ENCODE assay signal across 15 cellular contexts in the genomic region with DNA sequence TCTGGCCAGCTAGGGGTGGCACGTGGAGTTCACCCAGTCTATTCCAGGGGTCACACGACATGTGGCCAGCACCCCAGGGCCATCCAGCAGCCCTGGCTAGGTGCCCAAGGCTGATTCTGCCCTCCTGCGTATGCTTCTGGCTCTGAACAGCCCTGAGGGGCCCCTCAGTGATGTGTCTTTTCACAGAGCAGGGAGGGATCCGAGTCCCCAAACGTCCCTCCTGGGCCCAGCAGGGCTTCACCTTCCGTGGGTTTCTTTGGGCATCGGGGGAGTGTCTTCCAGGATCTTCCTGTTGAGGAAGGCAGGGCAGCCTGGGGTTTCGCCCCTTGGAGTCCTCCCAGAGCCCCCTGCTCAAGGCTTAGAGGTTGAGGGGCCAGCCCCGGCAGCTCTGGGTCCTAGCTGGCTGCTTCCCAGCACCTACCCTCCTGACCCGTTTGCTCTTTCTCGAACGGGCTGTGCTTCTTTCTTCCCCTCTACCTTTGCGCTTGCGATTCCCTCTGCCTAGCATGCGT.
DNase-seq lines count a peak whose midpoint lies in the region; ATAC-seq, FAIRE-seq and TF ChIP-seq lines count a peak whose summit lies in the region.
"Had no signal": no experiment of that assay in that cellular context is flagged by ENCODE, and none has a peak within 500 bp of the region (broad histone marks: within the 10 kb centered on the region; RNA-seq: fewer than 3 reads in every experiment).

No MANE protein-coding gene starts in this region.

- no peak overlapping the region for H3K4me3 ChIP-seq in GM12878
- H3K4me3 ChIP-seq in neural progenitor cell: no peak overlapping the region

- POLR2A ChIA-PET in GM12878 (lab: Charles Lee): interaction anchor here (0.6 kb wide), 1 partner anchor 37 kb away, joined by 9 read pairs; no protein-coding TSS in a partner anchor

- H3K27me3 Mint-ChIP-seq in neural progenitor cell (ENCODE audit: insufficient read depth, low read depth): peaks cover 8% of the 10 kb centered on the region

- H4K20me1 ChIP-seq in GM12878 (ENCODE audit: control insufficient read depth, insufficient read depth) (no peaks in the 10 kb centered on the region), neural progenitor cell (ENCODE audit: low read depth) (no peaks in the 10 kb centered on the region)

- SMC1A ChIA-PET in GM12878 (lab: Charles Lee; ENCODE audit: uncharacterized antibody, unreplicated experiment): no interaction called here

- ATAC-seq in left ventricle myocardium superior: no peak
- no peak for ATAC-seq in Right ventricle myocardium superior (ENCODE audit: poor library complexity)
- ATAC-seq in GM12878: peak; percentile 16
- ATAC-seq in GM18909 (IDR thresholded peaks at IDR 0.05; ENCODE audit: poor library complexity, unreplicated experiment): no peak
- ATAC-seq in HG02588 (IDR thresholded peaks at IDR 0.05; ENCODE audit: unreplicated experiment): no peak

- H3K4me1 ChIP-seq in GM12878 (ENCODE audit: control insufficient read depth, insufficient read depth, low read length) (no peaks in the 10 kb centered on the region), neural progenitor cell (no peaks in the 10 kb centered on the region)

- no peak for TF ChIP-seq CTCF in GM12878 (IDR thresholded peaks at IDR 0.05 in 2 of 3, conservative IDR thresholded peaks at IDR 0.05 in 1 of 3; ENCODE audit: control insufficient read depth in 2 of 3, extremely low read depth in 1 of 3, insufficient read depth in 1 of 3, low read depth in 3 of 3, low read length in 3 of 3)
- TF ChIP-seq CTCF in neural progenitor cell (IDR thresholded peaks at IDR 0.05): no peak

- peaks cover 4% of the 10 kb centered on the region for H3K4me1 Mint-ChIP-seq in neural progenitor cell
- H3K4me1 Mint-ChIP-seq: neural crest cell had no signal

- H3F3A ChIP-seq in neural progenitor cell (ENCODE audit: low read depth): no peaks in the 10 kb centered on the region

- intact Hi-C loops in left ventricle myocardium superior (cut with micrococcal nuclease): no loop called here
- intact Hi-C loops in Right ventricle myocardium superior (cut with DNase I): loop anchor here (10.0 kb wide), 1 partner anchor 526 kb away; a partner anchor contains a TSS
- intact Hi-C loops in GM12878 (cut with micrococcal nuclease; ENCODE audit: unreplicated experiment): no loop called here

- no peak overlapping the region for H3K4me2 ChIP-seq in GM12878 (ENCODE audit: control insufficient read depth, insufficient read depth)
- no peak overlapping the region for H3K4me2 ChIP-seq in neural progenitor cell

- no peaks in the 10 kb centered on the region for H3K36me3 ChIP-seq in GM12878 (ENCODE audit: control insufficient read depth in 2 of 2, insufficient read depth in 2 of 2, low read length in 1 of 2)
- no peaks in the 10 kb centered on the region for H3K36me3 ChIP-seq in neural progenitor cell

- no TSS peak for BruUV-seq in GM12878 (replicated peaks; lab: Mats Ljungman, UMichigan)

- 61% methylated on average over 14 of the region's 15 CpGs for WGBS in GM12878 (ENCODE audit: insufficient coverage, insufficient replicate concordance, low lambda C conversion rate, missing lambda C conversion rate)

- H3K9ac ChIP-seq in GM12878 (ENCODE audit: control insufficient read depth, insufficient read depth, low read length): no peak overlapping the region
- H3K9ac ChIP-seq in neural progenitor cell: no peak overlapping the region

- H3K27ac ChIP-seq in GM12878 (ENCODE audit: control insufficient read depth, insufficient read depth) (no peak overlapping the region), neural progenitor cell (no peak overlapping the region)

- H3K36me3 Mint-ChIP-seq in neural progenitor cell: no peaks in the 10 kb centered on the region

- H3K4me3 Mint-ChIP-seq in neural progenitor cell: no peak overlapping the region
- H3K4me3 Mint-ChIP-seq: activated T-helper 1 cell treated with anti-CD3 and anti-CD28 coated beads, Interleukin-12 subunit alpha, Interleukin-12 subunit beta, Interleukin-2, Interleukin-4 antibody, amounts not matched to agents 30 ng/mL and 10 ng/mL and 1 ng/mL, durations not matched to agents 14 hours and 24 hours and 36 hours; neural crest cell; T-helper 1 cell treated with Interleukin-12 subunit alpha and Interleukin-12 subunit beta and Interleukin-4 antibody, amounts not matched to agents 30 μg/mL and 1 μg/mL, for 36 hours had no signal

- RAD21 ChIA-PET in GM12878 (lab: Charles Lee; ENCODE audit: unreplicated experiment): no interaction called here

- H3K79me2 ChIP-seq in GM12878 (ENCODE audit: control insufficient read depth, insufficient read depth, low read length): no peaks in the 10 kb centered on the region
- H3K79me2 ChIP-seq in neural progenitor cell (ENCODE audit: low read depth): no peaks in the 10 kb centered on the region

- no peak for TF ChIP-seq RAD21 in GM12878 (IDR thresholded peaks at IDR 0.05; ENCODE audit: insufficient read depth, low read depth, low read length)

- H3K9me3 ChIP-seq in GM12878 (replicated peaks; ENCODE audit: control insufficient read depth, insufficient read depth, low read length) (no peaks in the 10 kb centered on the region), neural progenitor cell (ENCODE audit: low read depth) (no peaks in the 10 kb centered on the region)

- peak; percentile 21 for DNase-seq in left ventricle myocardium superior
- DNase-seq in Right ventricle myocardium superior: no peak
- no peak for DNase-seq in GM12878 (ENCODE audit: low read depth, low spot score)
- DNase-seq in neural progenitor cell (ENCODE audit: low spot score): no peak
- no peak for DNase-seq in stimulated activated CD4-positive, alpha-beta T cell treated with anti-CD3 and anti-CD28 coated beads, Interleukin-1b, Interleukin-23, amount 100 ng/mL, for 48 hours
- DNase-seq in cerebellar cortex (ENCODE audit: low spot score): no peak
- DNase-seq: GF-D8; NK-92 treated with Interleukin-12 subunit alpha and Interleukin-12 subunit beta, amount 100 ng/mL, for 24 hours; stimulated activated CD4-positive, alpha-beta T cell treated with anti-CD3 and anti-CD28 coated beads, Interleukin-4, amount 100 ng/mL, for 24 hours had no signal

- H3K27ac Mint-ChIP-seq in neural progenitor cell: no peak overlapping the region
- H3K27ac Mint-ChIP-seq: activated T-helper 1 cell treated with anti-CD3 and anti-CD28 coated beads, Interleukin-12 subunit alpha, Interleukin-12 subunit beta, Interleukin-2, Interleukin-4 antibody, amounts not matched to agents 30 ng/mL and 10 ng/mL and 1 ng/mL, durations not matched to agents 14 hours and 24 hours and 36 hours; T-helper 1 cell treated with Interleukin-12 subunit alpha and Interleukin-12 subunit beta and Interleukin-4 antibody, amounts not matched to agents 30 μg/mL and 1 μg/mL, for 36 hours had no signal

- TF ChIP-seq POLR2A in GM12878 (IDR thresholded peaks at IDR 0.05; ENCODE audit: low read depth, low read length): no peak

- no peaks in the 10 kb centered on the region for H3K9me3 Mint-ChIP-seq in neural progenitor cell
- H3K9me3 Mint-ChIP-seq: activated T-helper 1 cell treated with anti-CD3 and anti-CD28 coated beads, Interleukin-12 subunit alpha, Interleukin-12 subunit beta, Interleukin-2, Interleukin-4 antibody, amounts not matched to agents 30 ng/mL and 10 ng/mL and 1 ng/mL, durations not matched to agents 14 hours and 24 hours and 36 hours; neural crest cell; T-helper 1 cell treated with Interleukin-12 subunit alpha and Interleukin-12 subunit beta and Interleukin-4 antibody, amounts not matched to agents 30 μg/mL and 1 μg/mL, for 36 hours had no signal

- TF ChIP-seq EP300 in GM12878 (IDR thresholded peaks at IDR 0.05; ENCODE audit: borderline replicate concordance in 1 of 2, control insufficient read depth in 1 of 2, low read depth in 2 of 2, low read length in 2 of 2): no peak

- no peak for FAIRE-seq in GM12878 (lab: Jason Lieb, UNC)
- FAIRE-seq: H54 had no signal

- CTCF ChIA-PET in GM12878 (lab: Yijun Ruan, JAX): no interaction called here

- H2AFZ ChIP-seq in GM12878 (ENCODE audit: control insufficient read depth, low read depth, low read length) (no peak overlapping the region), neural progenitor cell (replicated peaks) (peak overlapping the region; percentile 57)

- H3K27me3 ChIP-seq in GM12878 (replicated peaks in 1 of 2; ENCODE audit: control insufficient read depth in 2 of 2, insufficient read depth in 2 of 2, low read length in 1 of 2): no peaks in the 10 kb centered on the region
- no peaks in the 10 kb centered on the region for H3K27me3 ChIP-seq in neural progenitor cell

- in situ Hi-C loops in GM12878 (cut with MboI): no loop called here

TF ChIP-seq in GM12878, 131 proteins besides CTCF, POLR2A, EP300 and RAD21:
- TF ChIP-seq PAX5 (IDR thresholded peaks at IDR 0.05; ENCODE audit: borderline replicate concordance, low read depth, low read length): no peak
- TF ChIP-seq PML (IDR thresholded peaks at IDR 0.05; ENCODE audit: low read length): no peak
